5 cellular contexts compared by ENCODE assay signal in the genomic region with DNA sequence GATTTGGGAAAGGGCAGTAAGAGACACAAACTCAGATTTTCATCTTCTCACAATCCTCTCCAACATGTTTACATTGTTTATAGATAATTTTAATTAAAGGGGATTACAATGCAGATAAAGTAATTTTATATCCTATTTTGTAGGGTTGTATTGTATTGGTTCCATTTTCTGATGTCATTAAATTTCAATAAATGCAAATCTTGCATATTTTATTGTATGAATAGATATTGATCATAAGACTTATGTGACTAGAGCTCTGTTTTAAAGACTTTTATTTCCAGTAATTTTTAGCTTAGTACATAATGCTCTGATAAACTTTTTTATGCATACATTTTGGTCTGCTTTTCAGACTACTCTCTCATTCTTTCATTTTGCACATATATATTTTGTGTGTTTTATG.
"Had no signal": no experiment of that assay in that cellular context is flagged by ENCODE, and none has a peak within 500 bp of the region (broad histone marks: within the 10 kb centered on the region; RNA-seq: fewer than 3 reads in every experiment).

No MANE protein-coding gene starts in this region.

- H3K9ac ChIP-seq: KMS-11 had no signal

- H3K4me2 ChIP-seq: KMS-11 had no signal

- FAIRE-seq: HTR-8/SVneo had no signal

- H3K27ac ChIP-seq: HL-60, KMS-11 had no signal

- DNase-seq: KBM-7, KG1 had no signal
